Comparison of ENCODE assay signal across 1 cellular context in the genomic region with DNA sequence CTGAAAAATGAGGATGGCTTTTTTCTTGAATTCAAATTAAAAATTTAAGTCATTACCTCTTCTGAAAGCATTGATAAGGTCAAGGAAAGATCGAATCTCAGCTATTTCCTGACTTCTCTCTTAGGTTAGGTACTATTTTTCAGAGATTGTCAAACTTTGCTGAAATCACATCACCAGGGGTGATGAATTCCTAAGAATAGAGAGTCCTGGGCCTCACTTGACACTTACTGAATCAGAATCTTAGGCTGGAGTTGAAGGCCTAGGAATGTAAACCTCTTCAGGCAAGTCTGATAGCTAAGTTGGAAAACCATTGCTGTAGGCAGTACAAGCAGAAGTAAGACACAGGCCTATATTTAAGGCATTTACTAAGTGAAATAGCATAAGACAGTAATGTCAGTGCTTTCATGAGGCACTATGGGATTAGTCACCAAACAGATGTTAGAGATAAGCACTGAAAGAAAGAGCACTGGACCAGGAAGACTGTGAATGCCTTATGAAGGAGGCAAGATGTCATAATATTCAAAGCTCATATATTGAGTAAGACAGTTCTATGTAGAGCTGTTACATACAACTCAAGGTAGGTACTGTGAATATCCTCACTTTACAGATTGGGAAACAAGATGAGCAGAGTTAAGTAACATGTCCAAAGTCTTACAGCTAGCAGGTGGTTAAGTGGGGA.
TF ChIP-seq lines count a peak whose summit lies in the region.

No MANE protein-coding gene starts in this region.

TF ChIP-seq in WTC11, 78 proteins besides CTCF, POLR2A, EP300 and RAD21 (continued from another document):
- TF ChIP-seq, protein P1, sequence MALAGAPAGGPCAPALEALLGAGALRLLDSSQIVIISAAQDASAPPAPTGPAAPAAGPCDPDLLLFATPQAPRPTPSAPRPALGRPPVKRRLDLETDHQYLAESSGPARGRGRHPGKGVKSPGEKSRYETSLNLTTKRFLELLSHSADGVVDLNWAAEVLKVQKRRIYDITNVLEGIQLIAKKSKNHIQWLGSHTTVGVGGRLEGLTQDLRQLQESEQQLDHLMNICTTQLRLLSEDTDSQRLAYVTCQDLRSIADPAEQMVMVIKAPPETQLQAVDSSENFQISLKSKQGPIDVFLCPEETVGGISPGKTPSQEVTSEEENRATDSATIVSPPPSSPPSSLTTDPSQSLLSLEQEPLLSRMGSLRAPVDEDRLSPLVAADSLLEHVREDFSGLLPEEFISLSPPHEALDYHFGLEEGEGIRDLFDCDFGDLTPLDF (CRISPR knock-in tag; IDR thresholded peaks at IDR 0.05) = no peak
- TF ChIP-seq ZNF396 (CRISPR knock-in tag; IDR thresholded peaks at IDR 0.05; ENCODE audit: borderline replicate concordance) = no peak
- TF ChIP-seq ELF4 (CRISPR knock-in tag; IDR thresholded peaks at IDR 0.05; ENCODE audit: low read depth) = no peak
- no peak for TF ChIP-seq SMAD3 (CRISPR knock-in tag; IDR thresholded peaks at IDR 0.05; ENCODE audit: borderline replicate concordance)
- no peak for TF ChIP-seq EMX1 (CRISPR knock-in tag; IDR thresholded peaks at IDR 0.05)
- no peak for TF ChIP-seq ZNF121 (CRISPR knock-in tag; IDR thresholded peaks at IDR 0.05)
- no peak for TF ChIP-seq GTF2I (CRISPR knock-in tag; conservative IDR thresholded peaks at IDR 0.05)
- TF ChIP-seq CREB1 (CRISPR knock-in tag; IDR thresholded peaks at IDR 0.05) = no peak
